Comparison of ENCODE assay signal across 1 cellular context in the genomic region with DNA sequence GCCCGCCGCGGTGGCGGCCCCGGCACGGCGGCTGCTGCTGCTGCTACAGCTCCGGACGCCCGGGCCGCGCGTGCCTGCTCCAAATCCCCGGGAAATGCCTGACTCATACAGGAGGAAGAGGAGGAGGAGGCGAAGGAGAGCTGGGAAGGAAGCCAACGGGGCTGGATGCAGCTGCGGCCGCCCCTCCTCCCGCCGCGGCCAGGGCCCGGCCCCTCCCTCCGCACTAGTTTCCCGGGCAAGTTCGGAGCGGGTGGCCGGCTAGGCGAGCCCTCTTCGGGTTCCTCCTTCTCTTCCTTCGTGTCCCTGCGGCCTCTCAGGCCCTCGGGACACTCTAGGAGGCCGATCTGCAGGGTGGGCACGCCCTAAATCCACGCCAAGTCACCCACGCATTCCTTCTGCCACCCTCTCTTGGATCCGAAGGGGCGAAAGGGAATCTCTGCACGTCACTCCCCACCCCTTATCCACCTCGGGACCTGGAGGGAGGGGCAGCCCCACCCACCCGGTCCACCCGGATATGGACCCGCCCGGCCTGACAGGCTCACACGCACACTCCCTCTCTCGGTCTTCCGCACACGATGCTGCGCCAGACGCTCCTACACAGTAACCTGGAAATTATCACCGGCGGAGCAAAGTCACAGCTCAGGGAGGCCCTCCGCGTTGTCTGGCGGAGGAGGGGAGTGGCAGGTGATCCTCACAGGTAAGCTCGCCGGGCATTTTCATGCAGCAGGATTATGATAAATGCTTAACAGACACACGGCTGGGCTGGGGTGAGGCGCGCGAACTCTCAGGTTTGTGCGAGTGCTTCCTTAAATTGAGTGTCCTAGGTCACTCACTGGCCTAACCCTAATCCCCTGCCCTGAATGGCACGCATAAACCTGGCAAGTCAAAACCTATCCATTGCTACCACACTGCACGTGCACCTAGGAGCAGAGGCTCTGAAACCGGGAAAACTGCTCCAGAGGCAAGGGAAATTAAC.
TF ChIP-seq lines count a peak whose summit lies in the region.

A gene with protein sequence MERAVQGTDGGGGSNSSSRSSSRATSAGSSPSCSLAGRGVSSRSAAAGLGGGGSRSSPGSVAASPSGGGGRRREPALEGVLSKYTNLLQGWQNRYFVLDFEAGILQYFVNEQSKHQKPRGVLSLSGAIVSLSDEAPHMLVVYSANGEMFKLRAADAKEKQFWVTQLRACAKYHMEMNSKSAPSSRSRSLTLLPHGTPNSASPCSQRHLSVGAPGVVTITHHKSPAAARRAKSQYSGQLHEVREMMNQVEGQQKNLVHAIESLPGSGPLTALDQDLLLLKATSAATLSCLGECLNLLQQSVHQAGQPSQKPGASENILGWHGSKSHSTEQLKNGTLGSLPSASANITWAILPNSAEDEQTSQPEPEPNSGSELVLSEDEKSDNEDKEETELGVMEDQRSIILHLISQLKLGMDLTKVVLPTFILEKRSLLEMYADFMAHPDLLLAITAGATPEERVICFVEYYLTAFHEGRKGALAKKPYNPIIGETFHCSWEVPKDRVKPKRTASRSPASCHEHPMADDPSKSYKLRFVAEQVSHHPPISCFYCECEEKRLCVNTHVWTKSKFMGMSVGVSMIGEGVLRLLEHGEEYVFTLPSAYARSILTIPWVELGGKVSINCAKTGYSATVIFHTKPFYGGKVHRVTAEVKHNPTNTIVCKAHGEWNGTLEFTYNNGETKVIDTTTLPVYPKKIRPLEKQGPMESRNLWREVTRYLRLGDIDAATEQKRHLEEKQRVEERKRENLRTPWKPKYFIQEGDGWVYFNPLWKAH (minus strand): TSS at position 57 of the 976 bp plus-strand sequence. CDS start 83 bp downstream, outside the sequence.
A gene (plus strand): TSS at position 545 of the 976 bp plus-strand sequence. CDS start 7,330 bp downstream, outside the sequence.

TF ChIP-seq in WTC11, 78 proteins besides CTCF, POLR2A, EP300 and RAD21 (continued from another document):
- TF ChIP-seq ZNF232 (CRISPR knock-in tag; IDR thresholded peaks at IDR 0.05) (peak; percentile 81; the same call in 1 of the 2 replicates), TCF7 (CRISPR knock-in tag; IDR thresholded peaks at IDR 0.05; ENCODE audit: low read depth) (no peak), ATF1 (CRISPR knock-in tag; IDR thresholded peaks at IDR 0.05) (no peak), TP53 (CRISPR knock-in tag; IDR thresholded peaks at IDR 0.05) (no peak), TEAD4 (CRISPR knock-in tag; IDR thresholded peaks at IDR 0.05) (no peak), ETV6 (CRISPR knock-in tag; IDR thresholded peaks at IDR 0.05) (peak; percentile 17), ZNF138 (CRISPR knock-in tag; conservative IDR thresholded peaks at IDR 0.05) (no peak), SMAD4 (CRISPR knock-in tag; IDR thresholded peaks at IDR 0.05) (no peak), OVOL2 (CRISPR knock-in tag; IDR thresholded peaks at IDR 0.05; ENCODE audit: borderline replicate concordance) (no peak), NFE2L1 (CRISPR knock-in tag; IDR thresholded peaks at IDR 0.05) (0 out of 2 replicates have a peak, but pooled peaks have one; percentile 11), GRHL2 (CRISPR knock-in tag; IDR thresholded peaks at IDR 0.05; ENCODE audit: insufficient replicate concordance, severe bottlenecking) (no peak), JUN (CRISPR knock-in tag; IDR thresholded peaks at IDR 0.05) (no peak), NR3C1 (CRISPR knock-in tag; conservative IDR thresholded peaks at IDR 0.05; ENCODE audit: low read depth) (no peak)
- TF ChIP-seq, protein P1, sequence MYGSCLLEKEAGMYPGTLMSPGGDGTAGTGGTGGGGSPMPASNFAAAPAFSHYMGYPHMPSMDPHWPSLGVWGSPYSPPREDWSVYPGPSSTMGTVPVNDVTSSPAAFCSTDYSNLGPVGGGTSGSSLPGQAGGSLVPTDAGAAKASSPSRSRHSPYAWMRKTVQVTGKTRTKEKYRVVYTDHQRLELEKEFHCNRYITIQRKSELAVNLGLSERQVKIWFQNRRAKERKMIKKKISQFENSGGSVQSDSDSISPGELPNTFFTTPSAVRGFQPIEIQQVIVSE (CRISPR knock-in tag; IDR thresholded peaks at IDR 0.05; ENCODE audit: borderline replicate concordance) = no peak
- TF ChIP-seq, protein P2, sequence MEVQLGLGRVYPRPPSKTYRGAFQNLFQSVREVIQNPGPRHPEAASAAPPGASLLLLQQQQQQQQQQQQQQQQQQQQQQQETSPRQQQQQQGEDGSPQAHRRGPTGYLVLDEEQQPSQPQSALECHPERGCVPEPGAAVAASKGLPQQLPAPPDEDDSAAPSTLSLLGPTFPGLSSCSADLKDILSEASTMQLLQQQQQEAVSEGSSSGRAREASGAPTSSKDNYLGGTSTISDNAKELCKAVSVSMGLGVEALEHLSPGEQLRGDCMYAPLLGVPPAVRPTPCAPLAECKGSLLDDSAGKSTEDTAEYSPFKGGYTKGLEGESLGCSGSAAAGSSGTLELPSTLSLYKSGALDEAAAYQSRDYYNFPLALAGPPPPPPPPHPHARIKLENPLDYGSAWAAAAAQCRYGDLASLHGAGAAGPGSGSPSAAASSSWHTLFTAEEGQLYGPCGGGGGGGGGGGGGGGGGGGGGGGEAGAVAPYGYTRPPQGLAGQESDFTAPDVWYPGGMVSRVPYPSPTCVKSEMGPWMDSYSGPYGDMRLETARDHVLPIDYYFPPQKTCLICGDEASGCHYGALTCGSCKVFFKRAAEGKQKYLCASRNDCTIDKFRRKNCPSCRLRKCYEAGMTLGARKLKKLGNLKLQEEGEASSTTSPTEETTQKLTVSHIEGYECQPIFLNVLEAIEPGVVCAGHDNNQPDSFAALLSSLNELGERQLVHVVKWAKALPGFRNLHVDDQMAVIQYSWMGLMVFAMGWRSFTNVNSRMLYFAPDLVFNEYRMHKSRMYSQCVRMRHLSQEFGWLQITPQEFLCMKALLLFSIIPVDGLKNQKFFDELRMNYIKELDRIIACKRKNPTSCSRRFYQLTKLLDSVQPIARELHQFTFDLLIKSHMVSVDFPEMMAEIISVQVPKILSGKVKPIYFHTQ (CRISPR knock-in tag; IDR thresholded peaks at IDR 0.05) = no peak
- TF ChIP-seq, protein P3, sequence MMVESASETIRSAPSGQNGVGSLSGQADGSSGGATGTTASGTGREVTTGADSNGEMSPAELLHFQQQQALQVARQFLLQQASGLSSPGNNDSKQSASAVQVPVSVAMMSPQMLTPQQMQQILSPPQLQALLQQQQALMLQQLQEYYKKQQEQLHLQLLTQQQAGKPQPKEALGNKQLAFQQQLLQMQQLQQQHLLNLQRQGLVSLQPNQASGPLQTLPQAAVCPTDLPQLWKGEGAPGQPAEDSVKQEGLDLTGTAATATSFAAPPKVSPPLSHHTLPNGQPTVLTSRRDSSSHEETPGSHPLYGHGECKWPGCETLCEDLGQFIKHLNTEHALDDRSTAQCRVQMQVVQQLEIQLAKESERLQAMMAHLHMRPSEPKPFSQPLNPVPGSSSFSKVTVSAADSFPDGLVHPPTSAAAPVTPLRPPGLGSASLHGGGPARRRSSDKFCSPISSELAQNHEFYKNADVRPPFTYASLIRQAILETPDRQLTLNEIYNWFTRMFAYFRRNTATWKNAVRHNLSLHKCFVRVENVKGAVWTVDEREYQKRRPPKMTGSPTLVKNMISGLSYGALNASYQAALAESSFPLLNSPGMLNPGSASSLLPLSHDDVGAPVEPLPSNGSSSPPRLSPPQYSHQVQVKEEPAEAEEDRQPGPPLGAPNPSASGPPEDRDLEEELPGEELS (CRISPR knock-in tag; IDR thresholded peaks at IDR 0.05) = peak; percentile 56; the same call in 1 of the 2 replicates
- TF ChIP-seq, protein P4, sequence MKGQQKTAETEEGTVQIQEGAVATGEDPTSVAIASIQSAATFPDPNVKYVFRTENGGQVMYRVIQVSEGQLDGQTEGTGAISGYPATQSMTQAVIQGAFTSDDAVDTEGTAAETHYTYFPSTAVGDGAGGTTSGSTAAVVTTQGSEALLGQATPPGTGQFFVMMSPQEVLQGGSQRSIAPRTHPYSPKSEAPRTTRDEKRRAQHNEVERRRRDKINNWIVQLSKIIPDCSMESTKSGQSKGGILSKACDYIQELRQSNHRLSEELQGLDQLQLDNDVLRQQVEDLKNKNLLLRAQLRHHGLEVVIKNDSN (CRISPR knock-in tag; IDR thresholded peaks at IDR 0.05) = no peak; the same call in 1 of the 2 replicates
- TF ChIP-seq, protein P5, sequence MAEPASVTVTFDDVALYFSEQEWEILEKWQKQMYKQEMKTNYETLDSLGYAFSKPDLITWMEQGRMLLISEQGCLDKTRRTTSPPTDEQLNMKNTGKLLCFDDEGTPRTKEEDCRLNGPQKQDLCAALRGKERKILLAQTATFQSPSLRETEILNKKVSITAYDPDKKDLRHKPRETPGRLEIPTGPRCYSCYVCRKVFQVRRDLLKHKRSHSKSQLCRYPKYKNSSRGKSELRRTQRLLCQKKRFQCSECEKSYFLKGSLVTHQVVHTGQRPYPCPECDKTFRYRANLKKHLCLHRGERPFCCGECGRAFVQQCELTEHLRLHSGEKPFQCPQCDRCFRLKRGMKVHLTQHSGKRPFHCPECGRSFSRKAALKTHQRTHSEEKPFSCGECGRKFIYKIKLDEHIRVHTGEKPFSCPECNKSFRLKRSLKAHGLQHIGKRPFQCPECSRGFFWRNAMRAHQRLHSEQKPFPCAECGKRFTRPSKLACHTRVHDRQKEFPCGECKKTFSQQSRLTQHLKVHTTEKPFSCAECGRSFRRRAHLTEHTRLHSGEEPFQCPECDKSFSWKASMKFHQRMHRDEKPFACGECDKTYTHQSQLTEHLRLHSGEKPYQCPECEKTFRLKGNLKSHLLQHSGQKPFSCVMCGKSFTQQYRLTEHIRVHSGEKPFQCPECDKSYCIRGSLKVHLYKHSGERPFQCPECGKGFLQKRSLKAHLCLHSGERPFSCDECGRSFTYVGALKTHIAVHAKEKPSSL (CRISPR knock-in tag; conservative IDR thresholded peaks at IDR 0.05) = no peak
- TF ChIP-seq, protein P6, sequence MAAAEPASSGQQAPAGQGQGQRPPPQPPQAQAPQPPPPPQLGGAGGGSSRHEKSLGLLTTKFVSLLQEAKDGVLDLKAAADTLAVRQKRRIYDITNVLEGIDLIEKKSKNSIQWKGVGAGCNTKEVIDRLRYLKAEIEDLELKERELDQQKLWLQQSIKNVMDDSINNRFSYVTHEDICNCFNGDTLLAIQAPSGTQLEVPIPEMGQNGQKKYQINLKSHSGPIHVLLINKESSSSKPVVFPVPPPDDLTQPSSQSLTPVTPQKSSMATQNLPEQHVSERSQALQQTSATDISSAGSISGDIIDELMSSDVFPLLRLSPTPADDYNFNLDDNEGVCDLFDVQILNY (CRISPR knock-in tag; IDR thresholded peaks at IDR 0.05) = 0 out of 2 replicates have a peak, but pooled peaks have one; percentile 5
- TF ChIP-seq, protein P7, sequence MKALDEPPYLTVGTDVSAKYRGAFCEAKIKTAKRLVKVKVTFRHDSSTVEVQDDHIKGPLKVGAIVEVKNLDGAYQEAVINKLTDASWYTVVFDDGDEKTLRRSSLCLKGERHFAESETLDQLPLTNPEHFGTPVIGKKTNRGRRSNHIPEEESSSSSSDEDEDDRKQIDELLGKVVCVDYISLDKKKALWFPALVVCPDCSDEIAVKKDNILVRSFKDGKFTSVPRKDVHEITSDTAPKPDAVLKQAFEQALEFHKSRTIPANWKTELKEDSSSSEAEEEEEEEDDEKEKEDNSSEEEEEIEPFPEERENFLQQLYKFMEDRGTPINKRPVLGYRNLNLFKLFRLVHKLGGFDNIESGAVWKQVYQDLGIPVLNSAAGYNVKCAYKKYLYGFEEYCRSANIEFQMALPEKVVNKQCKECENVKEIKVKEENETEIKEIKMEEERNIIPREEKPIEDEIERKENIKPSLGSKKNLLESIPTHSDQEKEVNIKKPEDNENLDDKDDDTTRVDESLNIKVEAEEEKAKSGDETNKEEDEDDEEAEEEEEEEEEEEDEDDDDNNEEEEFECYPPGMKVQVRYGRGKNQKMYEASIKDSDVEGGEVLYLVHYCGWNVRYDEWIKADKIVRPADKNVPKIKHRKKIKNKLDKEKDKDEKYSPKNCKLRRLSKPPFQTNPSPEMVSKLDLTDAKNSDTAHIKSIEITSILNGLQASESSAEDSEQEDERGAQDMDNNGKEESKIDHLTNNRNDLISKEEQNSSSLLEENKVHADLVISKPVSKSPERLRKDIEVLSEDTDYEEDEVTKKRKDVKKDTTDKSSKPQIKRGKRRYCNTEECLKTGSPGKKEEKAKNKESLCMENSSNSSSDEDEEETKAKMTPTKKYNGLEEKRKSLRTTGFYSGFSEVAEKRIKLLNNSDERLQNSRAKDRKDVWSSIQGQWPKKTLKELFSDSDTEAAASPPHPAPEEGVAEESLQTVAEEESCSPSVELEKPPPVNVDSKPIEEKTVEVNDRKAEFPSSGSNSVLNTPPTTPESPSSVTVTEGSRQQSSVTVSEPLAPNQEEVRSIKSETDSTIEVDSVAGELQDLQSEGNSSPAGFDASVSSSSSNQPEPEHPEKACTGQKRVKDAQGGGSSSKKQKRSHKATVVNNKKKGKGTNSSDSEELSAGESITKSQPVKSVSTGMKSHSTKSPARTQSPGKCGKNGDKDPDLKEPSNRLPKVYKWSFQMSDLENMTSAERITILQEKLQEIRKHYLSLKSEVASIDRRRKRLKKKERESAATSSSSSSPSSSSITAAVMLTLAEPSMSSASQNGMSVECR (CRISPR knock-in tag; IDR thresholded peaks at IDR 0.05; ENCODE audit: borderline replicate concordance) = peak; percentile 53; the same call in 1 of the 2 replicates
- TF ChIP-seq, protein P8, sequence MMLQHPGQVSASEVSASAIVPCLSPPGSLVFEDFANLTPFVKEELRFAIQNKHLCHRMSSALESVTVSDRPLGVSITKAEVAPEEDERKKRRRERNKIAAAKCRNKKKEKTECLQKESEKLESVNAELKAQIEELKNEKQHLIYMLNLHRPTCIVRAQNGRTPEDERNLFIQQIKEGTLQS (CRISPR knock-in tag; conservative IDR thresholded peaks at IDR 0.05) = no peak
- TF ChIP-seq, protein P9, sequence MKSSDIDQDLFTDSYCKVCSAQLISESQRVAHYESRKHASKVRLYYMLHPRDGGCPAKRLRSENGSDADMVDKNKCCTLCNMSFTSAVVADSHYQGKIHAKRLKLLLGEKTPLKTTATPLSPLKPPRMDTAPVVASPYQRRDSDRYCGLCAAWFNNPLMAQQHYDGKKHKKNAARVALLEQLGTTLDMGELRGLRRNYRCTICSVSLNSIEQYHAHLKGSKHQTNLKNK (CRISPR knock-in tag; IDR thresholded peaks at IDR 0.05) = no peak
- TF ChIP-seq, protein P10, sequence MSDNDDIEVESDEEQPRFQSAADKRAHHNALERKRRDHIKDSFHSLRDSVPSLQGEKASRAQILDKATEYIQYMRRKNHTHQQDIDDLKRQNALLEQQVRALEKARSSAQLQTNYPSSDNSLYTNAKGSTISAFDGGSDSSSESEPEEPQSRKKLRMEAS (CRISPR knock-in tag; IDR thresholded peaks at IDR 0.05) = peak; percentile 73
